9 cellular contexts compared by ENCODE assay signal in the genomic region with DNA sequence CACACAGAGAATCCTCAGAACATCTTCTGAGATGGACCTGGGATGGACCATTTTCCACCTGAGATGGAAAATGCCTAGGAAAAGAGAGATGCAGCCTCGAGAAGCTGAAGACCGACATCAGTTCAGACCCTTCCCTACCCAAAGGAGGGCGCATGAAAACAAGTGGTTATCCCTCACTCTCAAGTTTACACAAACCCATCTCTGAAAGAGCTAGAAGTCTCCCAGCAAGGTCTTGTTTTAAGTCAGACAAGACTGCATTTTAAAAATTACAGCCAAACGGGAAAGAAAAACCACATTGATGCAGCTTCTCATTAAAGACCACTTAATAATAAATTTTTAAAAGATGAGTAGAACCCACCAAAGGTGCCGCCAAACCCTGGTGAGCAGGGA. TPM values are rescaled to one million over a fixed set of nuclear protein-coding genes. Genes with fewer than 3 reads are reported as not detected.
DNase-seq lines count a peak whose midpoint lies in the region; FAIRE-seq and TF ChIP-seq lines count a peak whose summit lies in the region.
"Had no signal": no experiment of that assay in that cellular context is flagged by ENCODE, and none has a peak within 500 bp of the region (broad histone marks: within the 10 kb centered on the region; RNA-seq: fewer than 3 reads in every experiment).

No MANE protein-coding gene starts in this region.

- no peaks in the 10 kb centered on the region for H3K9me2 ChIP-seq in PC-9 (ENCODE audit: insufficient read depth)

- peaks cover 4% of the 10 kb centered on the region; the same call in 1 of the 2 replicates for H3K9me3 ChIP-seq in PC-9 (ENCODE audit: insufficient read depth, low read depth)

- FAIRE-seq in GM19239 (lab: Jason Lieb, UNC): peak; percentile 8
- no peak for FAIRE-seq in RCC 7860 (lab: Jason Lieb, UNC)
- FAIRE-seq: G401.6 had no signal

- DNase-seq in GM19239 (ENCODE audit: insufficient read length, low spot score) (no peak), PC-9 (no peak), epithelial cell of esophagus (ENCODE audit: low read depth) (no peak), RCC 7860 (ENCODE audit: low spot score) (no peak), GM20000 (ENCODE audit: low spot score) (no peak), posterior vena cava (ENCODE audit: low spot score) (no peak)
- DNase-seq: NCI-H1105 had no signal

- CTCF ChIA-PET in PC-9 (lab: Charles Lee): interaction anchor here (0.6 kb wide), 1 partner anchor 87 kb away, joined by 3 read pairs; no protein-coding TSS in a partner anchor

- TF ChIP-seq CTCF in PC-9 (conservative IDR thresholded peaks at IDR 0.05) (no peak), epithelial cell of esophagus (IDR thresholded peaks at IDR 0.05; ENCODE audit: insufficient read depth, low read depth, low read length, missing control alignments) (no peak), GM20000 (IDR thresholded peaks at IDR 0.05; ENCODE audit: extremely low read depth, missing control alignments) (no peak)

- H3K27me3 ChIP-seq in PC-9 (ENCODE audit: insufficient read depth, low read depth): no peaks in the 10 kb centered on the region
- peaks cover 2% of the 10 kb centered on the region for H3K27me3 ChIP-seq in rectal smooth muscle tissue (ENCODE audit: control insufficient read depth, insufficient read depth, low read length)

- peak overlapping the region; percentile 91; the same call in 1 of the 2 replicates for H2AFZ ChIP-seq in PC-9

- H3K27ac ChIP-seq in PC-9 (no peak overlapping the region), rectal smooth muscle tissue (ENCODE audit: low read depth, low read length) (no peak overlapping the region)

- H3K4me2 ChIP-seq in PC-9: peak overlapping the region; percentile 96

- no peaks in the 10 kb centered on the region for H4K20me1 ChIP-seq in PC-9 (ENCODE audit: insufficient read depth)

- POLR2A ChIA-PET in PC-9 (lab: Charles Lee; ENCODE audit: unreplicated experiment): interaction anchor here (0.6 kb wide), 1 partner anchor 10 kb away, joined by 9 read pairs; no protein-coding TSS in a partner anchor

- intact Hi-C loops in PC-9 (cut with micrococcal nuclease; ENCODE audit: unreplicated experiment): loop anchor here (2.0 kb wide), 1 partner anchor 87 kb away; no protein-coding TSS in a partner anchor
- intact Hi-C loops in posterior vena cava (cut with DNase I): loop anchor here in 1 of 2 donors (10.0 kb wide), 1 partner anchor 89 kb away; no protein-coding TSS in a partner anchor

- peaks cover 44% of the 10 kb centered on the region for H3K79me2 ChIP-seq in PC-9 (ENCODE audit: low read depth)

- H3K4me3 ChIP-seq in PC-9: peak overlapping the region; percentile 83
- H3K4me3 ChIP-seq in epithelial cell of esophagus (ENCODE audit: low read length): peak overlapping the region; percentile 52
- H3K4me3 ChIP-seq in rectal smooth muscle tissue (ENCODE audit: low read length): peak overlapping the region; percentile 36

- BruUV-seq in PC-9 (replicated peaks; lab: Mats Ljungman, UMichigan): TSS peak; percentile 45

- peaks cover 47% of the 10 kb centered on the region for H3K4me1 ChIP-seq in PC-9 (replicated peaks; ENCODE audit: insufficient read depth)
- no peaks in the 10 kb centered on the region for H3K4me1 ChIP-seq in rectal smooth muscle tissue (ENCODE audit: control insufficient read depth, insufficient read depth, low read length)

- H3K36me3 ChIP-seq in PC-9 (ENCODE audit: low read depth) (no peaks in the 10 kb centered on the region), rectal smooth muscle tissue (ENCODE audit: control insufficient read depth, insufficient read depth, low read length) (no peaks in the 10 kb centered on the region)

- no peak overlapping the region for H3K9ac ChIP-seq in rectal smooth muscle tissue (ENCODE audit: low read length)

- peaks cover 33% of the 10 kb centered on the region for H3F3A ChIP-seq in PC-9 (ENCODE audit: insufficient read depth, low read depth)

RNA-seq across cellular contexts. Expression of gene RAPGEF5, which starts 1.3 kb away (rescaled TPM):
- total RNA-seq in PC-9 (2021) (16.4 and 16.6 TPM in 2 replicates), posterior vena cava (10 to 100 TPM; 56.9 to 61.5 TPM)
